ENCODE assay signal across 1 cellular context in genomic region chr16:88455610-88456355, GRCh38.
TF ChIP-seq lines count a peak whose summit lies in the region.

No MANE protein-coding gene starts in this region.

TF ChIP-seq in K562, 482 proteins besides CTCF, POLR2A, EP300 and RAD21 (continued from another document and continues in another):
- TF ChIP-seq, protein P1, sequence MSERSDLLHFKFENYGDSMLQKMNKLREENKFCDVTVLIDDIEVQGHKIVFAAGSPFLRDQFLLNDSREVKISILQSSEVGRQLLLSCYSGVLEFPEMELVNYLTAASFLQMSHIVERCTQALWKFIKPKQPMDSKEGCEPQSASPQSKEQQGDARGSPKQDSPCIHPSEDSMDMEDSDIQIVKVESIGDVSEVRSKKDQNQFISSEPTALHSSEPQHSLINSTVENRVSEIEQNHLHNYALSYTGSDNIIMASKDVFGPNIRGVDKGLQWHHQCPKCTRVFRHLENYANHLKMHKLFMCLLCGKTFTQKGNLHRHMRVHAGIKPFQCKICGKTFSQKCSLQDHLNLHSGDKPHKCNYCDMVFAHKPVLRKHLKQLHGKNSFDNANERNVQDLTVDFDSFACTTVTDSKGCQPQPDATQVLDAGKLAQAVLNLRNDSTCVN (CRISPR knock-in tag; IDR thresholded peaks at IDR 0.05): no peak
- TF ChIP-seq GATAD2A (IDR thresholded peaks at IDR 0.05): peak; percentile 99
- no peak for TF ChIP-seq ZNF175 (CRISPR knock-in tag; IDR thresholded peaks at IDR 0.05; ENCODE audit: low read depth)
- TF ChIP-seq SAP30 (IDR thresholded peaks at IDR 0.05; ENCODE audit: borderline replicate concordance, insufficient read depth, low read depth, low read length, poor library complexity, severe bottlenecking): no peak
- no peak for TF ChIP-seq SRF (CRISPR knock-in tag; IDR thresholded peaks at IDR 0.05)
- no peak for TF ChIP-seq ZNF449 (CRISPR knock-in tag; IDR thresholded peaks at IDR 0.05)
- TF ChIP-seq, protein P2, sequence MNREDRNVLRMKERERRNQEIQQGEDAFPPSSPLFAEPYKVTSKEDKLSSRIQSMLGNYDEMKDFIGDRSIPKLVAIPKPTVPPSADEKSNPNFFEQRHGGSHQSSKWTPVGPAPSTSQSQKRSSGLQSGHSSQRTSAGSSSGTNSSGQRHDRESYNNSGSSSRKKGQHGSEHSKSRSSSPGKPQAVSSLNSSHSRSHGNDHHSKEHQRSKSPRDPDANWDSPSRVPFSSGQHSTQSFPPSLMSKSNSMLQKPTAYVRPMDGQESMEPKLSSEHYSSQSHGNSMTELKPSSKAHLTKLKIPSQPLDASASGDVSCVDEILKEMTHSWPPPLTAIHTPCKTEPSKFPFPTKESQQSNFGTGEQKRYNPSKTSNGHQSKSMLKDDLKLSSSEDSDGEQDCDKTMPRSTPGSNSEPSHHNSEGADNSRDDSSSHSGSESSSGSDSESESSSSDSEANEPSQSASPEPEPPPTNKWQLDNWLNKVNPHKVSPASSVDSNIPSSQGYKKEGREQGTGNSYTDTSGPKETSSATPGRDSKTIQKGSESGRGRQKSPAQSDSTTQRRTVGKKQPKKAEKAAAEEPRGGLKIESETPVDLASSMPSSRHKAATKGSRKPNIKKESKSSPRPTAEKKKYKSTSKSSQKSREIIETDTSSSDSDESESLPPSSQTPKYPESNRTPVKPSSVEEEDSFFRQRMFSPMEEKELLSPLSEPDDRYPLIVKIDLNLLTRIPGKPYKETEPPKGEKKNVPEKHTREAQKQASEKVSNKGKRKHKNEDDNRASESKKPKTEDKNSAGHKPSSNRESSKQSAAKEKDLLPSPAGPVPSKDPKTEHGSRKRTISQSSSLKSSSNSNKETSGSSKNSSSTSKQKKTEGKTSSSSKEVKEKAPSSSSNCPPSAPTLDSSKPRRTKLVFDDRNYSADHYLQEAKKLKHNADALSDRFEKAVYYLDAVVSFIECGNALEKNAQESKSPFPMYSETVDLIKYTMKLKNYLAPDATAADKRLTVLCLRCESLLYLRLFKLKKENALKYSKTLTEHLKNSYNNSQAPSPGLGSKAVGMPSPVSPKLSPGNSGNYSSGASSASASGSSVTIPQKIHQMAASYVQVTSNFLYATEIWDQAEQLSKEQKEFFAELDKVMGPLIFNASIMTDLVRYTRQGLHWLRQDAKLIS (CRISPR knock-in tag; IDR thresholded peaks at IDR 0.05): no peak
- TF ChIP-seq RBBP5 (IDR thresholded peaks at IDR 0.05; ENCODE audit: borderline replicate concordance, insufficient read depth, low read length, poor library complexity, severe bottlenecking): peak; percentile 63
- peak; percentile 100 for TF ChIP-seq HMGN3 (IDR thresholded peaks at IDR 0.05; ENCODE audit: borderline replicate concordance, extremely low read depth, insufficient read length, low read depth, low read length)
- no peak for TF ChIP-seq DNMT1 (IDR thresholded peaks at IDR 0.05)
- TF ChIP-seq ZC3H11A (IDR thresholded peaks at IDR 0.05; ENCODE audit: low read depth, low read length): no peak
- TF ChIP-seq SRSF3 (IDR thresholded peaks at IDR 0.05; ENCODE audit: insufficient read depth, low read length): no peak
- no peak for TF ChIP-seq SRSF9 (IDR thresholded peaks at IDR 0.05; ENCODE audit: borderline replicate concordance, low read depth, low read length)
- TF ChIP-seq ZKSCAN1 (IDR thresholded peaks at IDR 0.05; ENCODE audit: low read depth, low read length): no peak
- peak; percentile 66 for TF ChIP-seq BHLHE40 (IDR thresholded peaks at IDR 0.05; ENCODE audit: low read length)
- peak; percentile 90 for TF ChIP-seq SMARCC2 (IDR thresholded peaks at IDR 0.05; ENCODE audit: low read depth)
- TF ChIP-seq, protein P3, sequence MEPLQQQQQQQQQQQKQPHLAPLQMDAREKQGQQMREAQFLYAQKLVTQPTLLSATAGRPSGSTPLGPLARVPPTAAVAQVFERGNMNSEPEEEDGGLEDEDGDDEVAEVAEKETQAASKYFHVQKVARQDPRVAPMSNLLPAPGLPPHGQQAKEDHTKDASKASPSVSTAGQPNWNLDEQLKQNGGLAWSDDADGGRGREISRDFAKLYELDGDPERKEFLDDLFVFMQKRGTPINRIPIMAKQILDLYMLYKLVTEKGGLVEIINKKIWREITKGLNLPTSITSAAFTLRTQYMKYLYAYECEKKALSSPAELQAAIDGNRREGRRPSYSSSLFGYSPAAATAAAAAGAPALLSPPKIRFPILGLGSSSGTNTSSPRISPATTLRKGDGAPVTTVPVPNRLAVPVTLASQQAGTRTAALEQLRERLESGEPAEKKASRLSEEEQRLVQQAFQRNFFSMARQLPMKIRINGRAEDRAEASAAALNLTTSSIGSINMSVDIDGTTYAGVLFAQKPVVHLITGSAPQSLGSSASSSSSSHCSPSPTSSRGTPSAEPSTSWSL (CRISPR knock-in tag; IDR thresholded peaks at IDR 0.05; ENCODE audit: borderline replicate concordance): no peak
- 0 out of 2 replicates have a peak, but pooled peaks have one; percentile 14 for TF ChIP-seq MAFF (IDR thresholded peaks at IDR 0.05; ENCODE audit: low read length)
- TF ChIP-seq HDAC8 (tag; IDR thresholded peaks at IDR 0.05): no peak
- no peak for TF ChIP-seq GTF2A2 (tag; IDR thresholded peaks at IDR 0.05)
- peak; percentile 64; the same call in 1 of the 2 replicates for TF ChIP-seq MYNN (IDR thresholded peaks at IDR 0.05)
- no peak for TF ChIP-seq MYNN (CRISPR knock-in tag; IDR thresholded peaks at IDR 0.05)
- TF ChIP-seq ZNF586 (CRISPR knock-in tag; conservative IDR thresholded peaks at IDR 0.05): no peak
- peak; percentile 33; the same call in 1 of the 2 replicates for TF ChIP-seq KAT7 (CRISPR knock-in tag; IDR thresholded peaks at IDR 0.05; ENCODE audit: borderline replicate concordance)
- TF ChIP-seq ZNF431 (CRISPR knock-in tag; IDR thresholded peaks at IDR 0.05): peak; percentile 33; the same call in 1 of the 2 replicates
- peak; percentile 64 for TF ChIP-seq HNRNPLL (IDR thresholded peaks at IDR 0.05; ENCODE audit: low read depth, low read length, poor library complexity, severe bottlenecking)
- no peak for TF ChIP-seq ZNF121 (CRISPR knock-in tag; conservative IDR thresholded peaks at IDR 0.05)
- TF ChIP-seq ESRRA (IDR thresholded peaks at IDR 0.05; ENCODE audit: borderline replicate concordance, low read depth): no peak
- peak; percentile 40; the same call in 1 of the 2 replicates for TF ChIP-seq TOE1 (IDR thresholded peaks at IDR 0.05; ENCODE audit: borderline replicate concordance)
- TF ChIP-seq TOE1 (CRISPR knock-in tag; IDR thresholded peaks at IDR 0.05; ENCODE audit: borderline replicate concordance, low read depth): no peak
- TF ChIP-seq NFIC (IDR thresholded peaks at IDR 0.05): peak; percentile 73
- no peak for TF ChIP-seq ZNF407 (IDR thresholded peaks at IDR 0.05; ENCODE audit: low read depth)
- peak in 1 of 2 experiments; percentile 20; a peak in 2 of 4 replicates for TF ChIP-seq TBL1XR1 (IDR thresholded peaks at IDR 0.05; ENCODE audit: low read length in 2 of 2)
